ENCODE assay signal across 28 cellular contexts in genomic region chr2:130806370-130806769, GRCh38. TPM values are rescaled to one million over a fixed set of nuclear protein-coding genes. Genes with fewer than 3 reads are reported as not detected.
DNase-seq lines count a peak whose midpoint lies in the region; ATAC-seq, FAIRE-seq and TF ChIP-seq lines count a peak whose summit lies in the region.
"Had no signal": no experiment of that assay in that cellular context is flagged by ENCODE, and none has a peak within 500 bp of the region (broad histone marks: within the 10 kb centered on the region; RNA-seq: fewer than 3 reads in every experiment).

No MANE protein-coding gene starts in this region.

- H3K4me2 ChIP-seq in GM12878 (ENCODE audit: control insufficient read depth, insufficient read depth) (no peak overlapping the region), GM23338 (no peak overlapping the region)
- H3K4me2 ChIP-seq: smooth muscle cell had no signal

- POLR2A ChIA-PET in GM12878 (lab: Charles Lee), result no interaction called here

- no peak for TF ChIP-seq POLR2A in GM12878 (IDR thresholded peaks at IDR 0.05; ENCODE audit: low read depth, low read length)

- H3K4me3 ChIP-seq in GM12878 (no peak overlapping the region), tibial artery (no peak overlapping the region), GM23338 (no peak overlapping the region)
- H3K4me3 ChIP-seq: ascending aorta, esophagus squamous epithelium, HAP-1, pancreas, Peyer's patch, SJSA1, smooth muscle cell, upper lobe of left lung had no signal

- SMC1A ChIA-PET in GM12878 (lab: Charles Lee; ENCODE audit: uncharacterized antibody, unreplicated experiment), result no interaction called here

- H2AFZ ChIP-seq in GM12878 (ENCODE audit: control insufficient read depth, low read depth, low read length) (no peak overlapping the region), GM23338 (no peak overlapping the region)

- H3K27ac ChIP-seq in GM12878 (ENCODE audit: control insufficient read depth, insufficient read depth) (no peak overlapping the region), tibial artery (no peak overlapping the region), GM23338 (ENCODE audit: low read depth) (no peak overlapping the region)
- H3K27ac ChIP-seq: ascending aorta, pancreas, Peyer's patch, SJSA1, upper lobe of left lung had no signal

- H3K36me3 ChIP-seq in GM12878 (ENCODE audit: control insufficient read depth in 2 of 2, insufficient read depth in 2 of 2, low read length in 1 of 2) (no peaks in the 10 kb centered on the region), tibial artery (no peaks in the 10 kb centered on the region), GM23338 (ENCODE audit: insufficient read depth) (no peaks in the 10 kb centered on the region)
- H3K36me3 ChIP-seq: ascending aorta, esophagus squamous epithelium, HAP-1, pancreas, Peyer's patch, SJSA1, upper lobe of left lung had no signal

- no peaks in the 10 kb centered on the region for H3F3A ChIP-seq in GM23338 (replicated peaks; ENCODE audit: low read depth)

- in situ Hi-C loops in GM12878 (cut with MboI), result no loop called here

- H3K79me2 ChIP-seq in GM12878 (ENCODE audit: control insufficient read depth, insufficient read depth, low read length) (no peaks in the 10 kb centered on the region), GM23338 (replicated peaks; ENCODE audit: insufficient read depth) (no peaks in the 10 kb centered on the region)

- no peak for TF ChIP-seq EP300 in GM12878 (IDR thresholded peaks at IDR 0.05; ENCODE audit: borderline replicate concordance in 1 of 2, control insufficient read depth in 1 of 2, low read depth in 2 of 2, low read length in 2 of 2)

- H3K4me1 ChIP-seq in GM12878 (ENCODE audit: control insufficient read depth, insufficient read depth, low read length) (no peaks in the 10 kb centered on the region), tibial artery (no peaks in the 10 kb centered on the region), GM23338 (ENCODE audit: insufficient read depth) (no peaks in the 10 kb centered on the region; the same call in 1 of the 2 replicates)
- H3K4me1 ChIP-seq: ascending aorta, pancreas, Peyer's patch, SJSA1, upper lobe of left lung had no signal

- TF ChIP-seq CTCF in GM12878 (IDR thresholded peaks at IDR 0.05 in 2 of 3, conservative IDR thresholded peaks at IDR 0.05 in 1 of 3; ENCODE audit: control insufficient read depth in 2 of 3, extremely low read depth in 1 of 3, insufficient read depth in 1 of 3, low read depth in 3 of 3, low read length in 3 of 3) (no peak), tibial artery (IDR thresholded peaks at IDR 0.05) (no peak), glutamatergic neuron (IDR thresholded peaks at IDR 0.05; ENCODE audit: partially characterized antibody, unreplicated experiment) (no peak), GM23338 (conservative IDR thresholded peaks at IDR 0.05; ENCODE audit: low read depth in 2 of 2) (no peak)

- RAD21 ChIA-PET in GM12878 (lab: Charles Lee; ENCODE audit: unreplicated experiment), result no interaction called here

- H3K4me3 Mint-ChIP-seq in stimulated activated naive CD8-positive, alpha-beta T cell treated with anti-CD3 and anti-CD28 coated beads, Interleukin-15, amount 100 ng/mL, for 72 hours, result peak overlapping the region; percentile 9 to 41
- no peak overlapping the region for H3K4me3 Mint-ChIP-seq in glutamatergic neuron (ENCODE audit: unreplicated experiment)
- H3K4me3 Mint-ChIP-seq in GM23338, result no peak overlapping the region
- H3K4me3 Mint-ChIP-seq: CD4-positive, alpha-beta T cell; dendritic cell treated with granulocyte-macrophage colony-stimulating factor and Interleukin-4, amounts not matched to agents 40 ng/mL and 50 ng/mL, for 4 days; nephron progenitor cell had no signal

- H3K27ac Mint-ChIP-seq in stimulated activated naive CD8-positive, alpha-beta T cell treated with anti-CD3 and anti-CD28 coated beads, Interleukin-15, amount 100 ng/mL, for 72 hours, result no peak overlapping the region
- H3K27ac Mint-ChIP-seq in glutamatergic neuron (ENCODE audit: unreplicated experiment) (no peak overlapping the region), GM23338 (no peak overlapping the region)
- H3K27ac Mint-ChIP-seq: activated naive CD4-positive, alpha-beta T cell treated with anti-CD3 and anti-CD28 coated beads, Interleukin-2, amount 50 U/mL, for 72 hours; activated T-helper 2 cell treated with anti-CD3 and anti-CD28 coated beads, Interferon-gamma antibody, Interleukin-2, Interleukin-4, amounts not matched to agents 10 μg/mL and 5 μg/mL and 100 μg/mL, durations not matched to agents 14 hours and 24 hours and 36 hours; CD4-positive, alpha-beta T cell; dendritic cell treated with granulocyte-macrophage colony-stimulating factor and Interleukin-4, amounts not matched to agents 40 ng/mL and 50 ng/mL, for 4 days; nephron progenitor cell had no signal

- CTCF ChIA-PET in GM12878 (lab: Yijun Ruan, JAX), result no interaction called here

- DNase-seq in stimulated activated naive CD8-positive, alpha-beta T cell treated with anti-CD3 and anti-CD28 coated beads, Interleukin-15, amount 100 ng/mL, for 72 hours, result peak in 1 of 2 donors; percentile 41
- no peak for DNase-seq in stimulated activated naive CD8-positive, alpha-beta T cell treated with anti-CD3 and anti-CD28 coated beads, Interleukin-15, Interleukin-2, amounts not matched to agents 100 U/mL and 50 U/mL, for 24 hours
- DNase-seq in NCI-H1092 treated with DMSO at 0.1 percent for 48 hours (lab: John Stamatoyannopoulos, UW) (peak; percentile 46), GM12878 (ENCODE audit: low read depth, low spot score) (no peak), tibial artery (no peak), glutamatergic neuron (no peak), GM23338 (ENCODE audit: low spot score) (no peak)
- DNase-seq: activated CD4-positive, alpha-beta T cell treated with anti-CD3 and anti-CD28 coated beads, Interleukin-2, amount 50 U/mL, for 4 hours; caudate nucleus; CD4-positive, alpha-beta T cell; esophagus squamous epithelium; foreskin melanocyte; NCI-H1694; nephron progenitor cell; pancreas; Peyer's patch; stimulated activated CD4-positive, alpha-beta T cell treated with anti-CD3 and anti-CD28 coated beads, Interleukin-2, amount 100 ng/mL, for 24 hours; upper lobe of left lung had no signal

- no peaks in the 10 kb centered on the region for H4K20me1 ChIP-seq in GM12878 (ENCODE audit: control insufficient read depth, insufficient read depth)
- no peaks in the 10 kb centered on the region for H4K20me1 ChIP-seq in GM23338 (replicated peaks; ENCODE audit: insufficient read depth)

- H3K27me3 Mint-ChIP-seq in stimulated activated naive CD8-positive, alpha-beta T cell treated with anti-CD3 and anti-CD28 coated beads, Interleukin-15, amount 100 ng/mL, for 72 hours, result peaks cover 40% of the 10 kb centered on the region
- peaks cover 4% of the 10 kb centered on the region for H3K27me3 Mint-ChIP-seq in glutamatergic neuron (ENCODE audit: unreplicated experiment)
- peaks cover 1% of the 10 kb centered on the region for H3K27me3 Mint-ChIP-seq in GM23338 (ENCODE audit: insufficient read depth, low read depth, poor library complexity)

- no peaks in the 10 kb centered on the region for H3K9me2 ChIP-seq in GM23338 (ENCODE audit: insufficient read depth)

- intact Hi-C loops in GM12878 (cut with micrococcal nuclease; ENCODE audit: unreplicated experiment) (no loop called here), tibial artery (cut with DNase I; ENCODE audit: low total_unique reads) (no loop called here)

- no peak for TF ChIP-seq RAD21 in GM12878 (IDR thresholded peaks at IDR 0.05; ENCODE audit: insufficient read depth, low read depth, low read length)

- WGBS in GM12878 (ENCODE audit: insufficient coverage, insufficient replicate concordance, low lambda C conversion rate, missing lambda C conversion rate), result 57% methylated on average over 4 of the region's 4 CpGs

- H3K9me3 Mint-ChIP-seq in stimulated activated naive CD8-positive, alpha-beta T cell treated with anti-CD3 and anti-CD28 coated beads, Interleukin-15, amount 100 ng/mL, for 72 hours, result no peaks in the 10 kb centered on the region
- H3K9me3 Mint-ChIP-seq in glutamatergic neuron (ENCODE audit: unreplicated experiment) (peaks cover 5% of the 10 kb centered on the region), GM23338 (no peaks in the 10 kb centered on the region; the same call in 2 of the 3 replicates)
- H3K9me3 Mint-ChIP-seq: activated naive CD4-positive, alpha-beta T cell treated with anti-CD3 and anti-CD28 coated beads, Interleukin-2, amount 50 U/mL, for 72 hours; activated T-helper 2 cell treated with anti-CD3 and anti-CD28 coated beads, Interferon-gamma antibody, Interleukin-2, Interleukin-4, amounts not matched to agents 10 μg/mL and 5 μg/mL and 100 μg/mL, durations not matched to agents 14 hours and 24 hours and 36 hours; CD4-positive, alpha-beta T cell; dendritic cell treated with granulocyte-macrophage colony-stimulating factor and Interleukin-4, amounts not matched to agents 40 ng/mL and 50 ng/mL, for 4 days; nephron progenitor cell had no signal

- no peaks in the 10 kb centered on the region for H3K27me3 ChIP-seq in GM12878 (replicated peaks in 1 of 2; ENCODE audit: control insufficient read depth in 2 of 2, insufficient read depth in 2 of 2, low read length in 1 of 2)
- H3K27me3 ChIP-seq in tibial artery, result peaks cover 0 to 5% of the 10 kb centered on the region in 2 donors
- no peaks in the 10 kb centered on the region for H3K27me3 ChIP-seq in GM23338 (ENCODE audit: insufficient read depth)
- H3K27me3 ChIP-seq: ascending aorta, esophagus squamous epithelium, pancreas, Peyer's patch, upper lobe of left lung had no signal

- H3K36me3 Mint-ChIP-seq in glutamatergic neuron (ENCODE audit: unreplicated experiment) (no peaks in the 10 kb centered on the region), GM23338 (ENCODE audit: low read depth) (no peaks in the 10 kb centered on the region; the same call in 2 of the 3 replicates)
- H3K36me3 Mint-ChIP-seq: activated naive CD4-positive, alpha-beta T cell treated with anti-CD3 and anti-CD28 coated beads, Interleukin-2, amount 50 U/mL, for 72 hours had no signal

- H3K9ac ChIP-seq in GM12878 (ENCODE audit: control insufficient read depth, insufficient read depth, low read length), result no peak overlapping the region

- no peak for FAIRE-seq in GM12878 (lab: Jason Lieb, UNC)
- FAIRE-seq: pancreas had no signal

- H3K9me3 ChIP-seq in GM12878 (replicated peaks; ENCODE audit: control insufficient read depth, insufficient read depth, low read length), result no peaks in the 10 kb centered on the region
- no peaks in the 10 kb centered on the region for H3K9me3 ChIP-seq in tibial artery
- H3K9me3 ChIP-seq: ascending aorta, esophagus squamous epithelium, HAP-1, pancreas, Peyer's patch, SJSA1, upper lobe of left lung had no signal

- peaks cover 29% of the 10 kb centered on the region for H3K4me1 Mint-ChIP-seq in stimulated activated naive CD8-positive, alpha-beta T cell treated with anti-CD3 and anti-CD28 coated beads, Interleukin-15, amount 100 ng/mL, for 72 hours
- H3K4me1 Mint-ChIP-seq in glutamatergic neuron (ENCODE audit: low read depth, unreplicated experiment) (no peaks in the 10 kb centered on the region), GM23338 (peaks cover 7% of the 10 kb centered on the region)
- H3K4me1 Mint-ChIP-seq: nephron progenitor cell had no signal

- ATAC-seq in stimulated activated naive CD8-positive, alpha-beta T cell treated with anti-CD3 and anti-CD28 coated beads, Interleukin-15, amount 100 ng/mL, for 72 hours, result peak; percentile 86
- no peak for ATAC-seq in stimulated activated naive CD8-positive, alpha-beta T cell treated with anti-CD3 and anti-CD28 coated beads, Interleukin-15, Interleukin-2, amounts not matched to agents 100 U/mL and 50 U/mL, for 24 hours
- ATAC-seq in GM12878, result peak; percentile 36
- no peak for ATAC-seq in GM23338
- ATAC-seq: activated naive CD4-positive, alpha-beta T cell treated with anti-CD3 and anti-CD28 coated beads, Interleukin-2, amount 50 U/mL, for 72 hours; pancreas had no signal

- no TSS peak for BruUV-seq in GM12878 (replicated peaks; lab: Mats Ljungman, UMichigan)

RNA-seq across cellular contexts. Expression of gene ARHGEF4, which starts 30.3 kb away (rescaled TPM):
- 15.4 and 16.4 TPM in 2 replicates for total RNA-seq in GM12878 (2013; cell fraction: nucleolus; rRNA removed)
- total RNA-seq in GM12878 (2014; rRNA removed) (not detected in 2 replicates), GM12878 (2014; rRNA removed; fragmentation: Illumina TruSeq; extraction: Trizol) (not detected in 2 replicates), GM12878 (2021) (0.21 TPM in 2 replicates), glutamatergic neuron (ENCODE audit: unreplicated experiment) (6.1 TPM)
- not detected for polyA plus RNA-seq in GM12878 (2011; ENCODE audit: low read depth)
- polyA plus RNA-seq in GM12878 (2011; rRNA removed) (0.04 and 0.12 TPM in 2 replicates), GM12878 (2014; fragmentation: Illumina TruSeq; extraction: Trizol) (0.06 TPM in 1 of 2 replicates, not detected in the other), GM12878 (2014; fragmentation: Nextera tagmentation; extraction: Ambion mirVana) (under 1 TPM in 1 of 2 experiments, not detected in 1; 0.02 TPM), GM12878 (2014; rRNA removed) (not detected in 2 replicates), GM12878 (2016; fragmentation: Nextera tagmentation; extraction: Ambion mirVana) (under 1 TPM in 1 of 2 experiments, not detected in 1; 0.24 TPM), GM23338 (2016; fragmentation: Nextera tagmentation; extraction: Ambion mirVana) (4.6 and 6.9 TPM in 2 replicates)
- polyA plus RNA-seq in GM12878 (2011; cell fraction: cytosol; rRNA removed), result 0.15 and 0.16 TPM in 2 replicates
- polyA plus RNA-seq in GM12878 (2011; cell fraction: nucleus; rRNA removed), result 1.2 and 1.8 TPM in 2 replicates
- polyA plus RNA-seq in GM12878 (2012), result 0.04 and 0.11 TPM in 2 replicates
- 0.41 and 0.66 TPM in 2 replicates for polyA minus RNA-seq in GM12878 (2011; rRNA and poly(A)+ RNA removed)
- 0.42 TPM in 1 of 2 replicates, not detected in the other for polyA minus RNA-seq in GM12878 (2011; cell fraction: cytosol; rRNA and poly(A)+ RNA removed)
- polyA minus RNA-seq in GM12878 (2011; cell fraction: nucleus; rRNA and poly(A)+ RNA removed), result 0.60 and 0.77 TPM in 2 replicates
- total RNA-seq in GM23338 (2014; rRNA removed; shearing (Covaris generic)), result 11.8 and 16.6 TPM in 2 replicates

RNA-seq across cellular contexts. Expression of gene AMER3, which starts 51.0 kb away (rescaled TPM):
- not detected in 2 replicates for total RNA-seq in GM12878 (2013; cell fraction: nucleolus; rRNA removed)
- total RNA-seq in GM12878 (2014; rRNA removed), result not detected in 2 replicates
- total RNA-seq in GM12878 (2014; rRNA removed; fragmentation: Illumina TruSeq; extraction: Trizol), result not detected in 2 replicates
- total RNA-seq in GM12878 (2021), result not detected in 2 replicates
- not detected for polyA plus RNA-seq in GM12878 (2011; ENCODE audit: low read depth)
- polyA plus RNA-seq in GM12878 (2011; rRNA removed), result not detected in 2 replicates
- polyA plus RNA-seq in GM12878 (2011; cell fraction: cytosol; rRNA removed), result not detected in 2 replicates
- not detected in 2 replicates for polyA plus RNA-seq in GM12878 (2011; cell fraction: nucleus; rRNA removed)
- not detected in 2 replicates for polyA plus RNA-seq in GM12878 (2012)
- polyA plus RNA-seq in GM12878 (2014; fragmentation: Illumina TruSeq; extraction: Trizol), result not detected in 2 replicates
- not detected for polyA plus RNA-seq in GM12878 (2014; fragmentation: Nextera tagmentation; extraction: Ambion mirVana)
- polyA plus RNA-seq in GM12878 (2014; rRNA removed), result not detected in 2 replicates
- not detected for polyA plus RNA-seq in GM12878 (2016; fragmentation: Nextera tagmentation; extraction: Ambion mirVana)
- not detected in 2 replicates for polyA minus RNA-seq in GM12878 (2011; rRNA and poly(A)+ RNA removed)
- polyA minus RNA-seq in GM12878 (2011; cell fraction: cytosol; rRNA and poly(A)+ RNA removed), result not detected in 2 replicates
- not detected in 2 replicates for polyA minus RNA-seq in GM12878 (2011; cell fraction: nucleus; rRNA and poly(A)+ RNA removed)
- 20.6 TPM for total RNA-seq in glutamatergic neuron (ENCODE audit: unreplicated experiment)
- total RNA-seq in GM23338 (2014; rRNA removed; shearing (Covaris generic)), result 0.49 and 0.62 TPM in 2 replicates
- 0.05 TPM in 1 of 2 replicates, not detected in the other for polyA plus RNA-seq in GM23338 (2016; fragmentation: Nextera tagmentation; extraction: Ambion mirVana)
- total RNA-seq: activated naive CD4-positive, alpha-beta T cell treated with anti-CD3 and anti-CD28 coated beads, Interleukin-2, amount 50 U/mL, for 72 hours; activated T-helper 2 cell treated with anti-CD3 and anti-CD28 coated beads, Interferon-gamma antibody, Interleukin-2, Interleukin-4, amounts not matched to agents 10 μg/mL and 5 μg/mL and 100 μg/mL, durations not matched to agents 14 hours and 24 hours and 36 hours; ascending aorta; CD4-positive, alpha-beta T cell; esophagus squamous epithelium; G401; lung microvascular endothelial cell; SJSA1; smooth muscle cell; subcutaneous adipose tissue; upper lobe of left lung had no signal
- polyA plus RNA-seq: smooth muscle cell had no signal

Comparison
In these comparisons a context has a peak if more than half of its experiments do, and no peak if none do; other contexts are left out.
1. ATAC-seq: peak in stimulated activated naive CD8-positive, alpha-beta T cell treated with anti-CD3 and anti-CD28 coated beads, Interleukin-15, amount 100 ng/mL, for 72 hours (single experiment) and GM12878 (single experiment); none in stimulated activated naive CD8-positive, alpha-beta T cell treated with anti-CD3 and anti-CD28 coated beads, Interleukin-15, Interleukin-2, amounts not matched to agents 100 U/mL and 50 U/mL, for 24 hours (single experiment) and GM23338 (single experiment).
2. H3K4me3 Mint-ChIP-seq: peak in stimulated activated naive CD8-positive, alpha-beta T cell treated with anti-CD3 and anti-CD28 coated beads, Interleukin-15, amount 100 ng/mL, for 72 hours (2 of 2); none in glutamatergic neuron (single experiment) and GM23338 (single experiment).
3. RNA of gene AMER3, which starts 51.0 kb away (total RNA-seq): 20.6 TPM in glutamatergic neuron (single experiment); 0.49 to 0.62 TPM in GM23338 and not detected in GM12878; every median in the first group is over 10 times any median in the second.